In the genomic region with DNA sequence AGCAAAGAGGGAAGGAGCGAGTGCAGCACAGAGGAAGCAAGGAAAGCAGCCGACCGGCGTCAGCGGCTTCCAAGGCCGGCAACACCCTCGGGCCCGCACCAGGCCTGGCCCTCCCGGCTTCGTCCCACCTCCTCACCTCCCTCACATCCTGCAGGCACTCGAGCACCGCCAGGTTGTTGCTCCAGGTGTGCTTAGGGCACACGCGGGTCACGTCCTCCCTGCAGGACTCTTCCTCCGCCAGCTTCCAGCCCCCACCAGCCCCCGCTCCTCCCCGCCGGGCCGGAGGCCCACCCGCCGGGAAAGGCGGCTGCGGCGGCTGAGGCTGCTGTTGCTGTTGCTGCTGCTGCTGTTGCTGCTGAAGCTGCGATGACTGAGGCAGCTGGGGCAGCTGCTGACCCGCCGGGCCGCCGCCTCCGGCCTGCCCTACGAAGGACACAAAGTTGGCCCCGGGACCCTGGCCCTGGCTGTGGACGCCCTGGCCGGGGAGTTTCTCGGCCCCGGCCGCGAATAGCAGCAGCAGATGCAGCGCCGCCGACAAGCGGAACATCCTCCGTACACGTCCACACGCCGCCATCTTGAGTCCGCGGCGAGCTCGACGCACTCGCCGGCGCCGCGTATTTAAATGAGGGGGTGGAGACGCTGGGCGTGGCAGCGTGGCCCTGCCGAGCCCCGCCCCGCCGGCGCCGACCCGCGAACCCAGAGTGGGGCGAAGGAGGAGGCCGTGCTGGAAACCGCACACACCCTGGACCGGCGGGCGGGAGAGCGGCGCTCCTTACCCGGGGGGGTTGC, we compare ENCODE assay signal across 8 cellular contexts. TPM values are rescaled to one million over a fixed set of nuclear protein-coding genes. Genes with fewer than 3 reads are reported as not detected.
A peak's percentile ranks its signal among the peaks of the same experiment; 100 is the strongest.
DNase-seq lines count a peak whose midpoint lies in the region; ATAC-seq and TF ChIP-seq lines count a peak whose summit lies in the region.

A gene (minus strand): TSS at position 594 of the 789 bp plus-strand sequence. CDS start 20 bp downstream, at position 574.

- POLR2A ChIA-PET in activated CD4-positive, alpha-beta memory T cell treated with anti-CD3 and anti-CD28 coated beads for 36 hours (lab: Charles Lee) = interaction anchor here (0.7 to 2.3 kb wide), 8 partner anchors 10 to 169 kb away, joined by 3 to 10 read pairs (median 4); a partner anchor contains a TSS

- H3K9ac ChIP-seq in BLaER1 = peak within 1 kb of the TSS; percentile 92

- H3K36me3 ChIP-seq in BLaER1 = peaks cover 8% of the 10 kb centered on the region; the same call in 1 of the 2 replicates

- peak within 1 kb of the TSS; percentile 92 for H3K27ac ChIP-seq in BLaER1

- peak within 1 kb of the TSS; percentile 85 for H3K27ac Mint-ChIP-seq in activated CD4-positive, alpha-beta memory T cell treated with anti-CD3 and anti-CD28 coated beads for 36 hours

- DNase-seq in GM19240 (ENCODE audit: insufficient read length, low spot score) = peak; percentile 79
- peak; percentile 57 for DNase-seq in NCI-H748 treated with DMSO at 0.1 percent for 48 hours (lab: John Stamatoyannopoulos, UW)
- peak; percentile 93 for DNase-seq in activated CD4-positive, alpha-beta memory T cell treated with anti-CD3 and anti-CD28 coated beads for 36 hours
- DNase-seq in dermis microvascular lymphatic vessel endothelial cell (ENCODE audit: low read depth in 2 of 2) = peak; percentile 74 to 94
- DNase-seq in lower leg skin (ENCODE audit: low spot score in 2 of 2) = peak; percentile 86 to 97
- peak; percentile 86 to 92 for DNase-seq in stimulated activated CD4-positive, alpha-beta T cell treated with anti-CD3 and anti-CD28 coated beads, Interleukin-4, amount 100 ng/mL, for 4 hours

- H3K27me3 ChIP-seq in BLaER1 = no peaks in the 10 kb centered on the region

- H3K4me3 ChIP-seq in BLaER1 (peak within 1 kb of the TSS; percentile 88), lower leg skin (ENCODE audit: low read depth, poor library complexity, severe bottlenecking) (peak within 1 kb of the TSS; percentile 77)

- no peaks in the 10 kb centered on the region for H3K9me3 Mint-ChIP-seq in activated CD4-positive, alpha-beta memory T cell treated with anti-CD3 and anti-CD28 coated beads for 36 hours

- peaks cover 54% of the 10 kb centered on the region for H3K4me1 Mint-ChIP-seq in activated CD4-positive, alpha-beta memory T cell treated with anti-CD3 and anti-CD28 coated beads for 36 hours (ENCODE audit: low read depth)

- H3K4me1 ChIP-seq in BLaER1 = peaks cover 63% of the 10 kb centered on the region

- H4K20me1 ChIP-seq in BLaER1 = peaks cover 44% of the 10 kb centered on the region

- intact Hi-C loops in activated CD4-positive, alpha-beta memory T cell treated with anti-CD3 and anti-CD28 coated beads for 36 hours (cut with micrococcal nuclease) = loop anchor here (1.0 to 10.0 kb wide), 6 partner anchors 20 to 242 kb away; a partner anchor contains a TSS
- intact Hi-C loops in lower leg skin (cut with DNase I; ENCODE audit: low total_unique reads) = no loop called here

- WGBS in lower leg skin, 2 donors = 1% methylated on average over 54 to 55 of the region's 77 CpGs

- peak in 1 of 2 donors; percentile 56 for TF ChIP-seq POLR2A in lower leg skin (IDR thresholded peaks at IDR 0.05)

- CTCF ChIA-PET in activated CD4-positive, alpha-beta memory T cell treated with anti-CD3 and anti-CD28 coated beads for 36 hours (lab: Charles Lee) = interaction anchor here (1.2 to 1.9 kb wide), 2 partner anchors 10 to 16 kb away, joined by 6 to 8 read pairs; no protein-coding TSS in a partner anchor

- H3K27me3 Mint-ChIP-seq in activated CD4-positive, alpha-beta memory T cell treated with anti-CD3 and anti-CD28 coated beads for 36 hours = no peaks in the 10 kb centered on the region

- peaks cover 2% of the 10 kb centered on the region for H3K36me3 Mint-ChIP-seq in activated CD4-positive, alpha-beta memory T cell treated with anti-CD3 and anti-CD28 coated beads for 36 hours

- H3K9me3 ChIP-seq in BLaER1 = no peaks in the 10 kb centered on the region; the same call in 1 of the 2 replicates

- TF ChIP-seq CTCF in lower leg skin (IDR thresholded peaks at IDR 0.05) = no peak

- ATAC-seq in HG03457 (IDR thresholded peaks at IDR 0.05; ENCODE audit: unreplicated experiment) = peak; percentile 90

- H3K4me2 ChIP-seq in BLaER1 = peak within 1 kb of the TSS; percentile 82

- peak within 1 kb of the TSS; percentile 83 for H3K4me3 Mint-ChIP-seq in activated CD4-positive, alpha-beta memory T cell treated with anti-CD3 and anti-CD28 coated beads for 36 hours

RNA-seq across cellular contexts. Expression of the gene that starts here (rescaled TPM):
- total RNA-seq in activated CD4-positive, alpha-beta memory T cell treated with anti-CD3 and anti-CD28 coated beads for 36 hours = 10 to 100 TPM; 58.1 to 63.8 TPM
- total RNA-seq in dermis microvascular lymphatic vessel endothelial cell (66.8 and 89.9 TPM in 2 replicates), lower leg skin (100 to 1,000 TPM in 2 of 4 donors, 10 to 100 TPM in 2; 64.7 to 113 (median 92.5) TPM)

Comparison
In these comparisons a context has a peak if more than half of its experiments do, and no peak if none do; other contexts are left out.
1. Peak in every context shown above with its lines: DNase-seq, ATAC-seq, H3K4me3 ChIP-seq and H3K27ac ChIP-seq.